In the genomic region with DNA sequence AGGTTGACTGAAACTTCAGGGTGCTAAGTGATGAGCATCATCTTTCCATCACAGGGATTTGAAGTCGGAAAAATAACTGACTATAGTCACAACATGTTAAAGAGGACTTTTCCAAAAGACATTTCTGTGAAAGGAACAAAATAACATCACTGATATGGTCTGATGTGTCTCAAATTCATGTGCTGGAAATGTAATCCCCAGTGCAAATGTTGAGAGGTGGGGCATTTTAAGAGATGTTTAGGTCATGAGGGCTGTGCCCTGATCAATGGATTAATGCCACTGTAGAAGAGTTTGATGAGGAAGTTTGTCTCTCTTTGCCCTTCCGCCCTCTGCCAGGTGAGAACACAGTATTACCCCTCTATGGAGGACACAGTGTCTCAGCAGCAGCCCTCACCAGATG, we compare ENCODE assay signal across 23 cellular contexts.
"Had no signal": no experiment of that assay in that cellular context is flagged by ENCODE, and none has a peak within 500 bp of the region (broad histone marks: within the 10 kb centered on the region; RNA-seq: fewer than 3 reads in every experiment).

No MANE protein-coding gene starts in this region.

- H3K79me2 ChIP-seq: hepatocyte had no signal

- H3K4me3 Mint-ChIP-seq: activated B cell treated with CpG ODN at 0.5 μM for 24 hours; activated CD4-positive, alpha-beta T cell treated with anti-CD3 and anti-CD28 coated beads for 36 hours; activated naive CD4-positive, alpha-beta T cell treated with anti-CD3 and anti-CD28 coated beads for 36 hours; activated T-cell treated with anti-CD3 and anti-CD28 coated beads, Interleukin-2, amount 50 U/mL, for 4 hours; naive B cell; stimulated activated naive CD8-positive, alpha-beta T cell treated with anti-CD3 and anti-CD28 coated beads, Interleukin-15, amount 100 ng/mL, for 72 hours had no signal

- H3K27ac Mint-ChIP-seq: activated B cell treated with CpG ODN at 0.5 μM for 24 hours; activated CD4-positive, alpha-beta T cell treated with anti-CD3 and anti-CD28 coated beads for 36 hours; activated naive CD4-positive, alpha-beta T cell treated with anti-CD3 and anti-CD28 coated beads for 36 hours; stimulated activated naive CD8-positive, alpha-beta T cell treated with anti-CD3 and anti-CD28 coated beads, Interleukin-15, amount 100 ng/mL, for 72 hours had no signal

- H3K9me3 ChIP-seq: ascending aorta, psoas muscle, right atrium auricular region, transverse colon, vagina had no signal

- DNase-seq: activated B cell treated with CpG ODN at 0.5 μM for 24 hours; activated CD4-positive, alpha-beta T cell treated with anti-CD3 and anti-CD28 coated beads for 36 hours; activated CD4-positive, alpha-beta T cell treated with anti-CD3 and anti-CD28 coated beads, Interleukin-2, amount 50 U/mL, for 4 hours; activated CD8-positive, alpha-beta memory T cell treated with anti-CD3 and anti-CD28 coated beads for 24 hours; activated CD8-positive, alpha-beta memory T cell treated with anti-CD3 and anti-CD28 coated beads, Interleukin-2, amount 50 U/mL, for 4 hours; activated effector memory CD4-positive, alpha-beta T cell treated with Interleukin-2 at 50 U/mL for 16 hours; activated naive CD4-positive, alpha-beta T cell treated with anti-CD3 and anti-CD28 coated beads for 36 hours; activated T-cell treated with anti-CD3 and anti-CD28 coated beads, Interleukin-2, amount 50 U/mL, for 4 hours; brain microvascular endothelial cell; dermis blood vessel endothelial cell; effector memory CD4-positive, alpha-beta T cell; foreskin melanocyte; naive B cell; psoas muscle; stimulated activated CD4-positive, alpha-beta T cell treated with anti-CD3 and anti-CD28 coated beads, Interleukin-4, amount 100 ng/mL, for 4 hours; stimulated activated naive CD8-positive, alpha-beta T cell treated with anti-CD3 and anti-CD28 coated beads, Interleukin-15, amount 100 ng/mL, for 72 hours; T-helper 1 cell; T1000; transverse colon had no signal

- H3K27me3 ChIP-seq: ascending aorta, brain microvascular endothelial cell, hepatocyte, right atrium auricular region, transverse colon, vagina had no signal

- H3K4me3 ChIP-seq: ascending aorta, hepatocyte, psoas muscle, right atrium auricular region, transverse colon, vagina had no signal

- H3K36me3 ChIP-seq: brain microvascular endothelial cell, right atrium auricular region had no signal

- H3K4me1 ChIP-seq: ascending aorta, right atrium auricular region, vagina had no signal

- H3K4me2 ChIP-seq: hepatocyte had no signal

- H3K9me3 Mint-ChIP-seq: activated B cell treated with CpG ODN at 0.5 μM for 24 hours; activated naive CD4-positive, alpha-beta T cell treated with anti-CD3 and anti-CD28 coated beads for 36 hours; activated T-cell treated with anti-CD3 and anti-CD28 coated beads, Interleukin-2, amount 50 U/mL, for 4 hours; naive B cell had no signal

- H2AFZ ChIP-seq: hepatocyte had no signal

- H3K27me3 Mint-ChIP-seq: activated B cell treated with CpG ODN at 0.5 μM for 24 hours; activated CD4-positive, alpha-beta T cell treated with anti-CD3 and anti-CD28 coated beads for 36 hours; naive B cell; stimulated activated naive CD8-positive, alpha-beta T cell treated with anti-CD3 and anti-CD28 coated beads, Interleukin-15, amount 100 ng/mL, for 72 hours had no signal

- H3K27ac ChIP-seq: ascending aorta, brain microvascular endothelial cell, hepatocyte, psoas muscle, right atrium auricular region, transverse colon, vagina had no signal

- H3K4me1 Mint-ChIP-seq: activated B cell treated with CpG ODN at 0.5 μM for 24 hours; activated CD4-positive, alpha-beta T cell treated with anti-CD3 and anti-CD28 coated beads for 36 hours; stimulated activated naive CD8-positive, alpha-beta T cell treated with anti-CD3 and anti-CD28 coated beads, Interleukin-15, amount 100 ng/mL, for 72 hours had no signal

- ATAC-seq: activated CD4-positive, alpha-beta T cell treated with anti-CD3 and anti-CD28 coated beads for 36 hours; activated T-cell treated with anti-CD3 and anti-CD28 coated beads, Interleukin-2, amount 50 U/mL, for 4 hours; psoas muscle; stimulated activated naive CD8-positive, alpha-beta T cell treated with anti-CD3 and anti-CD28 coated beads, Interleukin-15, amount 100 ng/mL, for 72 hours had no signal
